In the genomic region with DNA sequence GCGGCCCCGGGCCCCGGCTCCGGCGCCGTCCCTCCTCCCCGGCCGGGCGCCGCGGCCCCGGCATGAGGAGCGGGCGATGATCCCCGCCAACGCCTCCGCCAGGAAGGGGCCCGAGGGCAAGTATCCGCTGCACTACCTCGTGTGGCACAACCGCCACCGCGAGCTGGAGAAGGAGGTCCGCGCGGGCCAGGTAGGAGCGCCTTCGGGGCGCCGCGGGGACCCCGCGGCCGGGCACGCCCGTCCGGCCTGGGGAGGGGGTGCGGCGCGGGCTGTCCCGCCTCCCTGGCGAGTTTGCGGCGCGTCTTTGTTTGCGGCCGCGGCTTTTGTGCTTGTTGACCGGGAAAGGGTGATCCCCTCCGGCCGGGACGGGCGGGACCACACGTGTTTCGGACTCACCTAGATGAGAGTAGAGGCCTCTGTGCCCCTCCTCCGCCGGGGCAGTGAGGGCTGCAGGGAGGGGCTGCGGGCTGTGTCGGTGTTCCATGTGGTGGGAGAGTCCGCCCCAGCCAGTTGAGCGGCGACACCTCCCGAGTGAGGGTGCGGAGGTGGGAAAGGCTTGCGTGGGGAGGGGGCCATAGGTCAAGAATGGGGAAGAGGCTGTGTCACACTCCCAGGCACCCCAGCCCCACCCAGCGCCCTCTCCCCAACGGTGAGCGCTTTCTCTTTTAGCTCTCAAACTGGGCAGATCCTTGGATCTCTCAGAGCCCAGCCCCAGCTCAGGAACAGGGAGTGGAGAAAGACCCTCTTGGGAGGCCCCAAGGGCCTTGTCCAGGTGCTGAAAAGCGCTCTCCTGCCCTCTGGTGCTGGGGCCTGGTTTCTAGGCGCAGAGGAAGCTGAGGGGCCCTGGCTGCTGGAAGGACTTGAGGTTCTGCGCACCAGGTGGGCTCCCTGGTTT, we compare ENCODE assay signal across 6 cellular contexts. TPM values are rescaled to one million over a fixed set of nuclear protein-coding genes. Genes with fewer than 3 reads are reported as not detected.
A peak's percentile ranks its signal among the peaks of the same experiment; 100 is the strongest.
DNase-seq lines count a peak whose midpoint lies in the region; ATAC-seq and TF ChIP-seq lines count a peak whose summit lies in the region.

No MANE protein-coding gene starts in this region.

- H3K27me3 Mint-ChIP-seq in T-helper 2 cell treated with Interferon-gamma antibody and Interleukin-4, amounts not matched to agents 5 μg/mL and 100 μg/mL, for 36 hours (ENCODE audit: low read depth): no peaks in the 10 kb centered on the region

- H3K4me1 Mint-ChIP-seq in T-helper 2 cell treated with Interferon-gamma antibody and Interleukin-4, amounts not matched to agents 5 μg/mL and 100 μg/mL, for 36 hours (ENCODE audit: low read depth): peaks cover 28% of the 10 kb centered on the region

- no peaks in the 10 kb centered on the region for H3K9me3 ChIP-seq in upper lobe of right lung

- TF ChIP-seq CTCF in upper lobe of right lung (IDR thresholded peaks at IDR 0.05): no peak

- H3K9me3 Mint-ChIP-seq in T-helper 2 cell treated with Interferon-gamma antibody and Interleukin-4, amounts not matched to agents 5 μg/mL and 100 μg/mL, for 36 hours: no peaks in the 10 kb centered on the region

- intact Hi-C loops in upper lobe of right lung (cut with DNase I): no loop called here

- H3K4me1 ChIP-seq in upper lobe of right lung: peaks cover 38% of the 10 kb centered on the region

- peak; percentile 77 to 83 for DNase-seq in NCI-H524 (lab: John Stamatoyannopoulos, UW)
- DNase-seq in NCI-H524 treated with DMSO at 0.1 percent for 48 hours (lab: John Stamatoyannopoulos, UW): no peak
- DNase-seq in T-helper 2 cell treated with Interferon-gamma antibody and Interleukin-4, amounts not matched to agents 5 μg/mL and 100 μg/mL, for 36 hours (ENCODE audit: low spot score): no peak
- peak; percentile 69 for DNase-seq in upper lobe of right lung
- no peak for DNase-seq in NK-92 treated with Interleukin-12 subunit alpha and Interleukin-12 subunit beta, amount 100 ng/mL, for 24 hours (lab: John Stamatoyannopoulos, UW)

- H3K27me3 ChIP-seq in upper lobe of right lung: no peaks in the 10 kb centered on the region

- no peaks in the 10 kb centered on the region for H3K36me3 ChIP-seq in upper lobe of right lung

- H3K27ac Mint-ChIP-seq in T-helper 2 cell treated with Interferon-gamma antibody and Interleukin-4, amounts not matched to agents 5 μg/mL and 100 μg/mL, for 36 hours: no peak overlapping the region

- H3K27ac ChIP-seq in upper lobe of right lung: no peak overlapping the region

- H3K36me3 Mint-ChIP-seq in T-helper 2 cell treated with Interferon-gamma antibody and Interleukin-4, amounts not matched to agents 5 μg/mL and 100 μg/mL, for 36 hours (ENCODE audit: low read depth): no peaks in the 10 kb centered on the region

- H3K4me3 ChIP-seq in iPS-11a (ENCODE audit: low read depth, low read length) (peak overlapping the region; percentile 57), upper lobe of right lung (peak overlapping the region; percentile 60)

- peak overlapping the region; percentile 67 for H3K4me3 Mint-ChIP-seq in T-helper 2 cell treated with Interferon-gamma antibody and Interleukin-4, amounts not matched to agents 5 μg/mL and 100 μg/mL, for 36 hours

- ATAC-seq in upper lobe of right lung: no peak

RNA-seq across cellular contexts. Expression of gene ANKRD13B, which starts 0.9 kb away (rescaled TPM):
- 6.8 TPM for total RNA-seq in upper lobe of right lung

RNA-seq across cellular contexts. Expression of gene GIT1, which starts 4.3 kb away (rescaled TPM):
- 64.8 TPM for total RNA-seq in upper lobe of right lung

RNA-seq across cellular contexts. Expression of gene TP53I13, which starts 25.3 kb away (rescaled TPM):
- 51.9 TPM for total RNA-seq in upper lobe of right lung

RNA-seq across cellular contexts. Expression of gene ABHD15, which starts 27.0 kb away (rescaled TPM):
- 10.9 TPM for total RNA-seq in upper lobe of right lung

RNA-seq across cellular contexts. Expression of gene CORO6, which starts 28.9 kb away (rescaled TPM):
- total RNA-seq in upper lobe of right lung: 7.7 TPM

Comparison
In these comparisons a context has a peak if more than half of its experiments do, and no peak if none do; other contexts are left out.
1. DNase-seq: peak in NCI-H524 (2 of 2) and upper lobe of right lung (single experiment); none in NCI-H524 treated with DMSO at 0.1 percent for 48 hours (single experiment), T-helper 2 cell treated with Interferon-gamma antibody and Interleukin-4, amounts not matched to agents 5 μg/mL and 100 μg/mL, for 36 hours (single experiment) and NK-92 treated with Interleukin-12 subunit alpha and Interleukin-12 subunit beta, amount 100 ng/mL, for 24 hours (single experiment).